8 cellular contexts compared by ENCODE assay signal in genomic region chr6:10415593-10416480, GRCh38. TPM values are rescaled to one million over a fixed set of nuclear protein-coding genes. Genes with fewer than 3 reads are reported as not detected.
DNase-seq lines count a peak whose midpoint lies in the region; ATAC-seq and TF ChIP-seq lines count a peak whose summit lies in the region.

No MANE protein-coding gene starts in this region.

- no peak overlapping the region for H3K27ac ChIP-seq in CD4-positive, alpha-beta memory T cell (ENCODE audit: low read depth, low read length)
- H3K27ac ChIP-seq in IMR-90 (ENCODE audit: insufficient read depth, low read length), result no peak overlapping the region

- intact Hi-C loops in CD4-positive, alpha-beta memory T cell (cut with micrococcal nuclease), result no loop called here
- intact Hi-C loops in IMR-90 (cut with micrococcal nuclease), result loop anchor here (10.0 kb wide), 2 partner anchors 771 to 1011 kb away; no protein-coding TSS in a partner anchor

- H3K79me1 ChIP-seq in IMR-90 (ENCODE audit: low read depth in 1 of 2, low read length in 2 of 2), result no peaks in the 10 kb centered on the region

- no peak overlapping the region for H4K8ac ChIP-seq in IMR-90 (ENCODE audit: low read depth in 2 of 2, low read length in 2 of 2)

- no peak overlapping the region for H2BK120ac ChIP-seq in IMR-90 (ENCODE audit: low read depth, low read length)

- no peaks in the 10 kb centered on the region for H3K9me1 ChIP-seq in IMR-90 (ENCODE audit: insufficient read depth, low read length)

- H3K27me3 Mint-ChIP-seq in CD4-positive, alpha-beta memory T cell, result peaks cover 59 to 69% of the 10 kb centered on the region in 2 donors
- H3K27me3 Mint-ChIP-seq in endothelial cell (ENCODE audit: unreplicated experiment), result peaks cover 46% of the 10 kb centered on the region
- H3K27me3 Mint-ChIP-seq in nephron (ENCODE audit: low read depth), result peaks cover 97% of the 10 kb centered on the region

- dilution Hi-C loops in IMR-90 (cut with HindIII; ENCODE audit: low sequenced_read_pairs, unreplicated experiment), result no loop called here

- H3K36me3 Mint-ChIP-seq in CD4-positive, alpha-beta memory T cell, result peaks cover 0 to 31% of the 10 kb centered on the region in 2 donors
- no peaks in the 10 kb centered on the region for H3K36me3 Mint-ChIP-seq in endothelial cell (ENCODE audit: low read depth, unreplicated experiment)
- no peaks in the 10 kb centered on the region for H3K36me3 Mint-ChIP-seq in nephron (ENCODE audit: low read depth)

- peaks cover 0 to 48% (median 33%) of the 10 kb centered on the region in 8 donors for H3K9me3 Mint-ChIP-seq in CD4-positive, alpha-beta memory T cell
- H3K9me3 Mint-ChIP-seq in endothelial cell (ENCODE audit: unreplicated experiment) (no peaks in the 10 kb centered on the region), nephron (no peaks in the 10 kb centered on the region)

- peak overlapping the region; percentile 80 for H2AFZ ChIP-seq in IMR-90 (replicated peaks; ENCODE audit: low read length, poor library complexity)

- no peaks in the 10 kb centered on the region for H3K36me3 ChIP-seq in CD4-positive, alpha-beta memory T cell (ENCODE audit: insufficient read depth, low read length)
- no peaks in the 10 kb centered on the region for H3K36me3 ChIP-seq in IMR-90 (ENCODE audit: control insufficient read depth, insufficient read depth, low read length)

- ATAC-seq in IMR-90 (ENCODE audit: low read depth) (no peak), GM19023 (IDR thresholded peaks at IDR 0.05; ENCODE audit: unreplicated experiment) (no peak), HG03280 (IDR thresholded peaks at IDR 0.05; ENCODE audit: unreplicated experiment) (no peak)

- H2BK15ac ChIP-seq in IMR-90 (ENCODE audit: low read depth, low read length), result no peak overlapping the region

- WGBS in IMR-90 (ENCODE audit: extremely low coverage in 2 of 2, insufficient read length in 1 of 2), 2 experiments, result 10% methylated on average over 10 of the region's 37 CpGs; no CpG with 5 or more reads in 1 of the 2 experiments

- H3K4me3 ChIP-seq in CD4-positive, alpha-beta memory T cell (ENCODE audit: low read length in 2 of 2), result no peak overlapping the region
- H3K4me3 ChIP-seq in IMR-90 (ENCODE audit: insufficient read depth, low read depth, low read length), result no peak overlapping the region

- peak overlapping the region in 5 of 8 donors; percentile 40 to 66 (median 54) for H3K4me3 Mint-ChIP-seq in CD4-positive, alpha-beta memory T cell
- peak overlapping the region; percentile 71 for H3K4me3 Mint-ChIP-seq in endothelial cell (ENCODE audit: unreplicated experiment)
- H3K4me3 Mint-ChIP-seq in nephron, result peak overlapping the region; percentile 81 to 89 (median 86)

- H3K18ac ChIP-seq in IMR-90 (ENCODE audit: low read depth, low read length), result no peak overlapping the region

- no peak overlapping the region for H3K9ac ChIP-seq in IMR-90 (ENCODE audit: low read depth, low read length)

- H3K4me2 ChIP-seq in IMR-90 (ENCODE audit: low read depth, low read length), result peak overlapping the region; percentile 77; the same call in 1 of the 2 replicates

- H3K23ac ChIP-seq in IMR-90 (ENCODE audit: low read depth, low read length), result no peak overlapping the region

- DNase-seq in CD4-positive, alpha-beta memory T cell, result no peak
- DNase-seq in IMR-90 (no peak), endothelial cell (ENCODE audit: low spot score) (no peak), OCI-M2 (lab: John Stamatoyannopoulos, UW; ENCODE audit: unreplicated experiment) (no peak), GOT3 (lab: John Stamatoyannopoulos, UW) (no peak)

- H2AK9ac ChIP-seq in IMR-90 (replicated peaks; ENCODE audit: low read depth, low read length, poor library complexity), result no peak overlapping the region

- no peak overlapping the region for H3K14ac ChIP-seq in IMR-90 (replicated peaks; ENCODE audit: low read depth, low read length)

- peaks cover 40% of the 10 kb centered on the region for H3K4me1 ChIP-seq in CD4-positive, alpha-beta memory T cell (ENCODE audit: insufficient read depth, low read length)
- H3K4me1 ChIP-seq in IMR-90 (ENCODE audit: control insufficient read depth, insufficient read depth, low read length), result no peaks in the 10 kb centered on the region; the same call in 1 of the 2 replicates

- CTCF ChIA-PET in CD4-positive, alpha-beta memory T cell (lab: Charles Lee; ENCODE audit: partially characterized antibody), result no interaction called here
- CTCF ChIA-PET in IMR-90 (lab: Yijun Ruan, JAX), result interaction anchor here (0.6 to 1.5 kb wide), 3 partner anchors 14 to 1165 kb away, joined by 3 to 5 read pairs (median 3); no protein-coding TSS in a partner anchor

- peak overlapping the region in 3 of 7 donors; percentile 78 to 82 (median 81) for H3K27ac Mint-ChIP-seq in CD4-positive, alpha-beta memory T cell
- H3K27ac Mint-ChIP-seq in endothelial cell (ENCODE audit: unreplicated experiment) (no peak overlapping the region), nephron (peak overlapping the region; percentile 9 to 88 (median 43))

- H2BK5ac ChIP-seq in IMR-90 (ENCODE audit: low read depth, low read length, poor library complexity, severe bottlenecking), result no peak overlapping the region

- H3K27me3 ChIP-seq in CD4-positive, alpha-beta memory T cell (ENCODE audit: insufficient read depth, low read length), result peaks cover 73% of the 10 kb centered on the region
- peaks cover 92% of the 10 kb centered on the region for H3K27me3 ChIP-seq in IMR-90 (ENCODE audit: control insufficient read depth, insufficient read depth, low read length)

- no peak overlapping the region for H2AK5ac ChIP-seq in IMR-90 (ENCODE audit: low read depth, low read length)

- in situ Hi-C loops in IMR-90 (cut with MboI; ENCODE audit: low sequenced_read_pairs), result loop anchor here (25.0 kb wide), 2 partner anchors 879 to 1979 kb away; partner anchors contain the start of gene SLC35B3

- no peak overlapping the region for H3K56ac ChIP-seq in IMR-90 (ENCODE audit: extremely low read depth, insufficient read depth, low read length)

- no peak overlapping the region; the same call in 1 of the 2 replicates for H2BK20ac ChIP-seq in IMR-90 (ENCODE audit: low read depth, low read length)

- no peak overlapping the region for H4K91ac ChIP-seq in IMR-90 (ENCODE audit: insufficient read depth, low read depth, low read length)

- POLR2A ChIA-PET in CD4-positive, alpha-beta memory T cell (lab: Charles Lee; ENCODE audit: partially characterized antibody), result no interaction called here
- POLR2A ChIA-PET in IMR-90 (lab: Charles Lee; ENCODE audit: unreplicated experiment), result interaction anchor here (0.6 kb wide), 1 partner anchor 296 kb away, joined by 3 read pairs; no protein-coding TSS in a partner anchor

- no peaks in the 10 kb centered on the region for H3K9me3 ChIP-seq in CD4-positive, alpha-beta memory T cell (ENCODE audit: control insufficient read depth in 1 of 2, low read length in 2 of 2)
- H3K9me3 ChIP-seq in IMR-90 (ENCODE audit: control insufficient read depth, insufficient read depth, low read length), result no peaks in the 10 kb centered on the region

- TF ChIP-seq POLR2A in IMR-90 (IDR thresholded peaks at IDR 0.05; ENCODE audit: low read depth, low read length), result no peak

- H3K4ac ChIP-seq in IMR-90 (ENCODE audit: low read depth, low read length), result no peak overlapping the region

- no TSS peak for BruUV-seq in IMR-90 (replicated peaks; lab: Mats Ljungman, UMichigan)

- peaks cover 19 to 54% (median 34%) of the 10 kb centered on the region in 4 donors for H3K4me1 Mint-ChIP-seq in CD4-positive, alpha-beta memory T cell
- peaks cover 59% of the 10 kb centered on the region for H3K4me1 Mint-ChIP-seq in endothelial cell (ENCODE audit: unreplicated experiment)
- peaks cover 55% of the 10 kb centered on the region for H3K4me1 Mint-ChIP-seq in nephron

- no peak for TF ChIP-seq RAD21 in IMR-90 (IDR thresholded peaks at IDR 0.05; ENCODE audit: low read length)

- H4K20me1 ChIP-seq in IMR-90 (ENCODE audit: insufficient read depth, low read length), result no peaks in the 10 kb centered on the region

- TF ChIP-seq CTCF in IMR-90 (conservative IDR thresholded peaks at IDR 0.05; ENCODE audit: low read depth, low read length) (no peak), endothelial cell (IDR thresholded peaks at IDR 0.05; ENCODE audit: unreplicated experiment) (no peak), nephron (IDR thresholded peaks at IDR 0.05; ENCODE audit: unreplicated experiment in 3 of 3) (no peak)

- H4K5ac ChIP-seq in IMR-90 (ENCODE audit: low read depth, low read length), result no peak overlapping the region

TF ChIP-seq in IMR-90, 13 proteins besides CTCF, POLR2A, EP300 and RAD21 (continues in another document):
- TF ChIP-seq MXI1 (IDR thresholded peaks at IDR 0.05; ENCODE audit: borderline replicate concordance, low read depth, low read length) (no peak), SMC3 (IDR thresholded peaks at IDR 0.05; ENCODE audit: low read depth, low read length) (no peak), CEBPB (IDR thresholded peaks at IDR 0.05; ENCODE audit: low read depth, low read length) (no peak), CHD1 (IDR thresholded peaks at IDR 0.05; ENCODE audit: low read depth, low read length) (no peak), RCOR1 (IDR thresholded peaks at IDR 0.05; ENCODE audit: insufficient replicate concordance, low read length) (no peak), ELK1 (IDR thresholded peaks at IDR 0.05; ENCODE audit: borderline replicate concordance, low read depth, low read length) (no peak), USF2 (IDR thresholded peaks at IDR 0.05; ENCODE audit: low read depth, low read length) (no peak), MAFK (IDR thresholded peaks at IDR 0.05; ENCODE audit: low read depth, low read length) (no peak)

RNA-seq across cellular contexts. Expression of gene TFAP2A, which starts 1.0 kb away (rescaled TPM):
- total RNA-seq in CD4-positive, alpha-beta memory T cell, result not detected
- polyA plus RNA-seq in CD4-positive, alpha-beta memory T cell, result not detected
- 0.72 and 1.1 TPM in 2 replicates for total RNA-seq in IMR-90 (2012; rRNA removed)
- polyA plus RNA-seq in IMR-90 (2012; rRNA removed), result 7.1 and 8.6 TPM in 2 replicates
- 5.0 and 6.4 TPM in 2 replicates for polyA plus RNA-seq in IMR-90 (2012; cell fraction: cytosol; rRNA removed)
- 13.4 and 17.5 TPM in 2 replicates for polyA plus RNA-seq in IMR-90 (2012; cell fraction: nucleus; rRNA removed; ENCODE audit: low replicate concordance)
- 0.31 TPM for total RNA-seq in endothelial cell (ENCODE audit: unreplicated experiment)
